ENCODE assay signal across 13 cellular contexts in genomic region chr1:111864862-111865261, GRCh38.
DNase-seq lines count a peak whose midpoint lies in the region; ATAC-seq and TF ChIP-seq lines count a peak whose summit lies in the region.
"Had no signal": no experiment of that assay in that cellular context is flagged by ENCODE, and none has a peak within 500 bp of the region (broad histone marks: within the 10 kb centered on the region; RNA-seq: fewer than 3 reads in every experiment).

No MANE protein-coding gene starts in this region.

- no peaks in the 10 kb centered on the region for H3K36me3 ChIP-seq in WERI-Rb-1

- H3K27ac Mint-ChIP-seq in natural killer cell treated with Interleukin-12 subunit alpha and Interleukin-12 subunit beta and Interleukin-15 and Interleukin-18, amount 100 ng/mL, for 72 hours = no peak overlapping the region
- H3K27ac Mint-ChIP-seq: CD4-positive, alpha-beta T cell; naive B cell had no signal

- TF ChIP-seq CTCF in GM12865 (IDR thresholded peaks at IDR 0.05; ENCODE audit: insufficient read depth, low read depth, low read length, missing control alignments) (no peak), RWPE1 (conservative IDR thresholded peaks at IDR 0.05; ENCODE audit: low read depth) (no peak), foreskin keratinocyte (conservative IDR thresholded peaks at IDR 0.05) (no peak), WERI-Rb-1 (IDR thresholded peaks at IDR 0.05; ENCODE audit: low read depth, low read length) (no peak)

- no peaks in the 10 kb centered on the region for H3K9me3 ChIP-seq in WERI-Rb-1 (ENCODE audit: severe bottlenecking)

- peak; percentile 23 for DNase-seq in AG20443 (ENCODE audit: low spot score)
- peak; percentile 5 for DNase-seq in GM12865 (ENCODE audit: low read depth)
- DNase-seq in RWPE1 (ENCODE audit: low spot score) = peak; percentile 12
- no peak for DNase-seq in foreskin keratinocyte
- no peak for DNase-seq in natural killer cell treated with Interleukin-12 subunit alpha and Interleukin-12 subunit beta and Interleukin-15 and Interleukin-18, amount 100 ng/mL, for 72 hours (ENCODE audit: low spot score)
- DNase-seq in WERI-Rb-1 = no peak
- DNase-seq: CD4-positive, alpha-beta T cell; head of caudate nucleus; left cardiac atrium; naive B cell; NCI-H1105 had no signal

- H3K4me1 ChIP-seq in foreskin keratinocyte = no peaks in the 10 kb centered on the region

- H3K4me3 Mint-ChIP-seq in natural killer cell treated with Interleukin-12 subunit alpha and Interleukin-12 subunit beta and Interleukin-15 and Interleukin-18, amount 100 ng/mL, for 72 hours = no peak overlapping the region
- H3K4me3 Mint-ChIP-seq: CD4-positive, alpha-beta T cell; naive B cell had no signal

- CTCF ChIA-PET in RWPE1 (lab: Yijun Ruan, JAX) = no interaction called here

- ATAC-seq in foreskin keratinocyte (peak; percentile 57), GM21723 (IDR thresholded peaks at IDR 0.05; ENCODE audit: unreplicated experiment) (no peak)
- no peak for ATAC-seq in natural killer cell treated with Interleukin-12 subunit alpha and Interleukin-12 subunit beta and Interleukin-15 and Interleukin-18, amount 100 ng/mL, for 72 hours
- ATAC-seq: left cardiac atrium had no signal

- H3K36me3 Mint-ChIP-seq in natural killer cell treated with Interleukin-12 subunit alpha and Interleukin-12 subunit beta and Interleukin-15 and Interleukin-18, amount 100 ng/mL, for 72 hours = no peaks in the 10 kb centered on the region
- H3K36me3 Mint-ChIP-seq: naive B cell had no signal

- no peak overlapping the region for H3K4me3 ChIP-seq in GM12865 (ENCODE audit: low read depth, low read length)
- no peak overlapping the region for H3K4me3 ChIP-seq in WERI-Rb-1 (ENCODE audit: low read depth, low read length)

- POLR2A ChIA-PET in RWPE1 (lab: Yijun Ruan, JAX; ENCODE audit: low non-redundant PET) = no interaction called here

- H3K27me3 ChIP-seq in foreskin keratinocyte (peaks cover 6% of the 10 kb centered on the region), WERI-Rb-1 (ENCODE audit: insufficient read depth, low read depth, severe bottlenecking) (no peaks in the 10 kb centered on the region)

- H3K27ac ChIP-seq in RWPE1 (no peak overlapping the region), foreskin keratinocyte (no peak overlapping the region), WERI-Rb-1 (no peak overlapping the region)
- H3K27ac ChIP-seq: epithelial cell of prostate had no signal

- H3K27me3 Mint-ChIP-seq in natural killer cell treated with Interleukin-12 subunit alpha and Interleukin-12 subunit beta and Interleukin-15 and Interleukin-18, amount 100 ng/mL, for 72 hours = peaks cover 20 to 26% of the 10 kb centered on the region in 2 donors

- H3K4me1 Mint-ChIP-seq in natural killer cell treated with Interleukin-12 subunit alpha and Interleukin-12 subunit beta and Interleukin-15 and Interleukin-18, amount 100 ng/mL, for 72 hours (ENCODE audit: low read depth in 2 of 2) = peaks cover 5 to 8% of the 10 kb centered on the region in 2 donors

- H3K9me3 Mint-ChIP-seq in natural killer cell treated with Interleukin-12 subunit alpha and Interleukin-12 subunit beta and Interleukin-15 and Interleukin-18, amount 100 ng/mL, for 72 hours = no peaks in the 10 kb centered on the region
- H3K9me3 Mint-ChIP-seq: CD4-positive, alpha-beta T cell; naive B cell had no signal

Comparison
In these comparisons a context has a peak if more than half of its experiments do, and no peak if none do; other contexts are left out.
1. DNase-seq: peak in AG20443 (single experiment), GM12865 (single experiment) and RWPE1 (single experiment); none in foreskin keratinocyte (0 of 2), natural killer cell treated with Interleukin-12 subunit alpha and Interleukin-12 subunit beta and Interleukin-15 and Interleukin-18, amount 100 ng/mL, for 72 hours (single experiment) and WERI-Rb-1 (single experiment).